Comparison of ENCODE assay signal across 8 cellular contexts in genomic region chr17:7834891-7835817, GRCh38. TPM values are rescaled to one million over a fixed set of nuclear protein-coding genes. Genes with fewer than 3 reads are reported as not detected.
DNase-seq lines count a peak whose midpoint lies in the region; ATAC-seq and TF ChIP-seq lines count a peak whose summit lies in the region.

No MANE protein-coding gene starts in this region.

- peak; percentile 98 for DNase-seq in DMS53 treated with DMSO at 0.1 percent for 48 hours (lab: John Stamatoyannopoulos, UW; ENCODE audit: unreplicated experiment)
- DNase-seq in GM23338 (ENCODE audit: low spot score), result peak; percentile 99
- DNase-seq in LoVo (ENCODE audit: low spot score), result peak; percentile 97
- DNase-seq in RPMI8226, result peak; percentile 91
- DNase-seq in fibroblast of gingiva (ENCODE audit: low read depth), result peak; percentile 98
- DNase-seq in naive B cell, result peak; percentile 93
- DNase-seq in stimulated activated effector memory CD8-positive, alpha-beta T cell treated with anti-CD3 and anti-CD28 coated beads, Interleukin-12 subunit alpha, Interleukin-12 subunit beta, amount 100 ng/mL, for 72 hours (ENCODE audit: low spot score in 2 of 2), result peak; percentile 55 to 88

- peak overlapping the region; percentile 88; the same call in 1 of the 2 replicates for H2AFZ ChIP-seq in GM23338

- no peaks in the 10 kb centered on the region for H3K79me2 ChIP-seq in GM23338 (replicated peaks; ENCODE audit: insufficient read depth)

- ATAC-seq in GM23338 (peak; percentile 52), naive B cell (ENCODE audit: low read depth in 2 of 2) (peak; percentile 57 to 58)
- peak; percentile 68 for ATAC-seq in activated T-helper 17 cell treated with anti-CD3 and anti-CD28 coated beads, Interleukin-2, amount 50 U/mL, for 72 hours (replicated peaks)
- peak; percentile 68 for ATAC-seq in stimulated activated effector memory CD8-positive, alpha-beta T cell treated with anti-CD3 and anti-CD28 coated beads, Interleukin-12 subunit alpha, Interleukin-12 subunit beta, amount 100 ng/mL, for 72 hours

- peaks cover 2% of the 10 kb centered on the region for H4K20me1 ChIP-seq in GM23338 (replicated peaks; ENCODE audit: insufficient read depth)

- H3K27me3 Mint-ChIP-seq in GM23338 (ENCODE audit: insufficient read depth, low read depth, poor library complexity), result peaks cover 64% of the 10 kb centered on the region
- no peaks in the 10 kb centered on the region for H3K27me3 Mint-ChIP-seq in activated T-helper 17 cell treated with anti-CD3 and anti-CD28 coated beads, Interleukin-2, amount 50 U/mL, for 72 hours
- H3K27me3 Mint-ChIP-seq in naive B cell, result peaks cover 0 to 16% (median 10%) of the 10 kb centered on the region in 3 donors

- H3K4me3 Mint-ChIP-seq in GM23338, result peak overlapping the region; percentile 93
- peak overlapping the region; percentile 83 for H3K4me3 Mint-ChIP-seq in activated T-helper 17 cell treated with anti-CD3 and anti-CD28 coated beads, Interleukin-2, amount 50 U/mL, for 72 hours
- H3K4me3 Mint-ChIP-seq in naive B cell, result peak overlapping the region; percentile 91 to 99 (median 96)
- H3K4me3 Mint-ChIP-seq in stimulated activated effector memory CD8-positive, alpha-beta T cell treated with anti-CD3 and anti-CD28 coated beads, Interleukin-12 subunit alpha, Interleukin-12 subunit beta, amount 100 ng/mL, for 72 hours, result peak overlapping the region; percentile 99

- H3K9me3 Mint-ChIP-seq in GM23338 (no peaks in the 10 kb centered on the region; the same call in 2 of the 3 replicates), naive B cell (no peaks in the 10 kb centered on the region)
- H3K9me3 Mint-ChIP-seq in activated T-helper 17 cell treated with anti-CD3 and anti-CD28 coated beads, Interleukin-2, amount 50 U/mL, for 72 hours, result no peaks in the 10 kb centered on the region
- no peaks in the 10 kb centered on the region for H3K9me3 Mint-ChIP-seq in stimulated activated effector memory CD8-positive, alpha-beta T cell treated with anti-CD3 and anti-CD28 coated beads, Interleukin-12 subunit alpha, Interleukin-12 subunit beta, amount 100 ng/mL, for 72 hours

- H3F3A ChIP-seq in GM23338 (replicated peaks; ENCODE audit: low read depth), result peaks cover 22% of the 10 kb centered on the region

- H3K4me2 ChIP-seq in GM23338, result peak overlapping the region; percentile 100

- H3K4me1 Mint-ChIP-seq in GM23338 (peaks cover 31% of the 10 kb centered on the region), naive B cell (peaks cover 45 to 59% (median 55%) of the 10 kb centered on the region in 3 donors)
- H3K4me1 Mint-ChIP-seq in activated T-helper 17 cell treated with anti-CD3 and anti-CD28 coated beads, Interleukin-2, amount 50 U/mL, for 72 hours, result peaks cover 32% of the 10 kb centered on the region
- H3K4me1 Mint-ChIP-seq in stimulated activated effector memory CD8-positive, alpha-beta T cell treated with anti-CD3 and anti-CD28 coated beads, Interleukin-12 subunit alpha, Interleukin-12 subunit beta, amount 100 ng/mL, for 72 hours, result peaks cover 64% of the 10 kb centered on the region

- H3K36me3 ChIP-seq in GM23338 (ENCODE audit: insufficient read depth), result no peaks in the 10 kb centered on the region

- H3K36me3 Mint-ChIP-seq in GM23338 (ENCODE audit: low read depth) (no peaks in the 10 kb centered on the region), naive B cell (no peaks in the 10 kb centered on the region)
- H3K36me3 Mint-ChIP-seq in activated T-helper 17 cell treated with anti-CD3 and anti-CD28 coated beads, Interleukin-2, amount 50 U/mL, for 72 hours (ENCODE audit: low read depth), result peaks cover 44% of the 10 kb centered on the region
- H3K36me3 Mint-ChIP-seq in stimulated activated effector memory CD8-positive, alpha-beta T cell treated with anti-CD3 and anti-CD28 coated beads, Interleukin-12 subunit alpha, Interleukin-12 subunit beta, amount 100 ng/mL, for 72 hours, result peaks cover 44% of the 10 kb centered on the region

- H3K27me3 ChIP-seq in GM23338 (ENCODE audit: insufficient read depth), result peaks cover 75% of the 10 kb centered on the region

- no peaks in the 10 kb centered on the region for H3K9me2 ChIP-seq in GM23338 (ENCODE audit: insufficient read depth)

- H3K27ac Mint-ChIP-seq in GM23338, result peak overlapping the region; percentile 94
- H3K27ac Mint-ChIP-seq in activated T-helper 17 cell treated with anti-CD3 and anti-CD28 coated beads, Interleukin-2, amount 50 U/mL, for 72 hours, result peak overlapping the region; percentile 98
- peak overlapping the region; percentile 99 to 100 (median 100) for H3K27ac Mint-ChIP-seq in naive B cell
- H3K27ac Mint-ChIP-seq in stimulated activated effector memory CD8-positive, alpha-beta T cell treated with anti-CD3 and anti-CD28 coated beads, Interleukin-12 subunit alpha, Interleukin-12 subunit beta, amount 100 ng/mL, for 72 hours, result peak overlapping the region; percentile 97

- peak overlapping the region; percentile 95 for H3K4me3 ChIP-seq in GM23338

- H3K27ac ChIP-seq in GM23338 (ENCODE audit: low read depth), result no peak overlapping the region

- TF ChIP-seq CTCF in GM23338 (conservative IDR thresholded peaks at IDR 0.05; ENCODE audit: low read depth in 2 of 2), result peak; percentile 66 to 86

- peaks cover 23% of the 10 kb centered on the region for H3K4me1 ChIP-seq in GM23338 (ENCODE audit: insufficient read depth)

TF ChIP-seq in GM23338, 12 proteins besides CTCF, POLR2A, EP300 and RAD21 (continues in another document):
- peak; percentile 24; the same call in 1 of the 2 replicates for TF ChIP-seq POLR2AphosphoS5 (IDR thresholded peaks at IDR 0.05; ENCODE audit: low read depth)
- TF ChIP-seq JUNB (IDR thresholded peaks at IDR 0.05; ENCODE audit: unreplicated experiment), result no peak
- TF ChIP-seq ETS1 (IDR thresholded peaks at IDR 0.05), result 0 out of 2 replicates have a peak, but pooled peaks have one; percentile 12
- no peak for TF ChIP-seq NANOG (IDR thresholded peaks at IDR 0.05; ENCODE audit: borderline replicate concordance)
- TF ChIP-seq ZNF331 (CRISPR knock-in tag; IDR thresholded peaks at IDR 0.05; ENCODE audit: low read depth), result no peak

RNA-seq across cellular contexts. Expression of gene KDM6B, which starts 1.1 kb away (rescaled TPM):
- 1.4 and 1.8 TPM in 2 replicates for total RNA-seq in GM23338 (2014; rRNA removed; shearing (Covaris generic))
- polyA plus RNA-seq in GM23338 (2016; fragmentation: Nextera tagmentation; extraction: Ambion mirVana) (1.1 and 1.4 TPM in 2 replicates), naive B cell (ENCODE audit: low read depth in 6 of 6) (1 to 10 TPM in 3 of 6 donors, under 1 TPM in 3; 0.04 to 1.9 (median 0.99) TPM)
- 10 to 100 TPM; 33.7 to 93.3 TPM for total RNA-seq in activated T-helper 17 cell treated with anti-CD3 and anti-CD28 coated beads, Interleukin-2, amount 50 U/mL, for 72 hours

RNA-seq across cellular contexts. Expression of gene TMEM88, which starts 19.7 kb away (rescaled TPM):
- 0.97 TPM in 1 of 2 replicates, not detected in the other for total RNA-seq in GM23338 (2014; rRNA removed; shearing (Covaris generic))
- 0.43 and 0.58 TPM in 2 replicates for polyA plus RNA-seq in GM23338 (2016; fragmentation: Nextera tagmentation; extraction: Ambion mirVana)
- 1 to 10 TPM; 1.6 to 3.2 TPM for total RNA-seq in activated T-helper 17 cell treated with anti-CD3 and anti-CD28 coated beads, Interleukin-2, amount 50 U/mL, for 72 hours
- polyA plus RNA-seq in naive B cell (ENCODE audit: low read depth in 6 of 6), result under 1 TPM in 1 of 6 donors, not detected in 5; 0.68 TPM

RNA-seq across cellular contexts. Expression of gene NAA38, which starts 22.2 kb away (rescaled TPM):
- 17.1 and 24.0 TPM in 2 replicates for total RNA-seq in GM23338 (2014; rRNA removed; shearing (Covaris generic))
- polyA plus RNA-seq in GM23338 (2016; fragmentation: Nextera tagmentation; extraction: Ambion mirVana) (74.8 and 78.5 TPM in 2 replicates), naive B cell (ENCODE audit: low read depth in 6 of 6) (100 to 1,000 TPM; 121 to 158 (median 136) TPM)
- total RNA-seq in activated T-helper 17 cell treated with anti-CD3 and anti-CD28 coated beads, Interleukin-2, amount 50 U/mL, for 72 hours, result 100 to 1,000 TPM in 1 of 2 donors, 10 to 100 TPM in 1; 61.3 to 111 TPM

RNA-seq across cellular contexts. Expression of gene CYB5D1, which starts 22.6 kb away (rescaled TPM):
- total RNA-seq in GM23338 (2014; rRNA removed; shearing (Covaris generic)), result 5.6 and 8.4 TPM in 2 replicates
- 2.7 and 3.5 TPM in 2 replicates for polyA plus RNA-seq in GM23338 (2016; fragmentation: Nextera tagmentation; extraction: Ambion mirVana)
- total RNA-seq in activated T-helper 17 cell treated with anti-CD3 and anti-CD28 coated beads, Interleukin-2, amount 50 U/mL, for 72 hours, result 10 to 100 TPM; 14.8 to 19.4 TPM
- polyA plus RNA-seq in naive B cell (ENCODE audit: low read depth in 6 of 6), result 1 to 10 TPM; 3.4 to 5.2 (median 3.7) TPM

RNA-seq across cellular contexts. Expression of gene CHD3, which starts 53.4 kb away (rescaled TPM):
- total RNA-seq in GM23338 (2014; rRNA removed; shearing (Covaris generic)), result 9.7 and 12.3 TPM in 2 replicates
- polyA plus RNA-seq in GM23338 (2016; fragmentation: Nextera tagmentation; extraction: Ambion mirVana), result 2.9 and 3.0 TPM in 2 replicates
- 100 to 1,000 TPM; 154 to 217 TPM for total RNA-seq in activated T-helper 17 cell treated with anti-CD3 and anti-CD28 coated beads, Interleukin-2, amount 50 U/mL, for 72 hours
- polyA plus RNA-seq in naive B cell (ENCODE audit: low read depth in 6 of 6), result 1 to 10 TPM in 5 of 6 donors, under 1 TPM in 1; 0.06 to 8.0 (median 3.4) TPM

Comparison
In these comparisons a context has a peak if more than half of its experiments do, and no peak if none do; other contexts are left out.
1. RNA of gene KDM6B, which starts 1.1 kb away (total RNA-seq): 33.7 to 93.3 TPM in activated T-helper 17 cell treated with anti-CD3 and anti-CD28 coated beads, Interleukin-2, amount 50 U/mL, for 72 hours; 1.4 to 1.8 TPM in GM23338; every median in the first group is over 10 times any median in the second.
2. Peak in every context shown above with its lines, with median percentiles within 50 percentile points of each other: DNase-seq, ATAC-seq, H3K27ac Mint-ChIP-seq and H3K4me3 Mint-ChIP-seq.